In the genomic region with DNA sequence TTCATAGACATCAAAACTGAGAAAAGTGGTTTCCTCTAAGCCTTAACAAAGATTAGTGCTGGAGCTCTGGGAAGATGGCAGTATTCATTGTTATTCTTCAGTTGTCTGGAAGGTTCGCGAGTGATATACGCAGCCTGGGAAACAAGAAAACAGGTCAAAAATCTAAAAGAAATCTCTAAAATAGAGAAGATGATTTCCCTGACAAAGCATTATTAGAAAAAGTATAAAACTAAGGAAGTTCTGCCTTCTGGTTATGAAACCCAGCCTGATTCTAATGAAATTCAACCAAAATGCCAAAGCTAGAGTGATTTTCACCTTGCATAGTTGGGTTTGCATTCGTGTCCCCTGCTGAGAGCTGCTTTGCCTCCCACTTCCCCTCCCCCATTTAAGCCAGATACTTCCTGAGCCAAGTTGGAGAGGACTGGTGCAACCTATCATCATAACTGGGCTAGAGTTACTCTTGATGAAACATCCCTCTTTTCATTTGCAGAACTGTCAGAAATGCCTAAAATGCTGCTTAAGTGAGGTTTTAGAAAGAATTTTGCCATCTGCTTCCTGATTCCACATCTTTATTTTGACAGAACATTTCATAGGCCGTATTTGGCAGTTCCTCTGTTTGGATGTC, we compare ENCODE assay signal across 18 cellular contexts. TPM values are rescaled to one million over a fixed set of nuclear protein-coding genes. Genes with fewer than 3 reads are reported as not detected.
A peak's percentile ranks its signal among the peaks of the same experiment; 100 is the strongest.
DNase-seq lines count a peak whose midpoint lies in the region; ATAC-seq lines count a peak whose summit lies in the region.
"Had no signal": no experiment of that assay in that cellular context is flagged by ENCODE, and none has a peak within 500 bp of the region (broad histone marks: within the 10 kb centered on the region; RNA-seq: fewer than 3 reads in every experiment).

No MANE protein-coding gene starts in this region.

- no peaks in the 10 kb centered on the region for H3K36me3 ChIP-seq in HUES6 (ENCODE audit: control insufficient read depth, insufficient read depth, low read length)

- peak overlapping the region; percentile 41; the same call in 1 of the 2 replicates for H3K27ac ChIP-seq in HUES6 (ENCODE audit: low read depth, low read length)
- H3K27ac ChIP-seq: sigmoid colon had no signal

- H3K27me3 ChIP-seq in HUES6 (ENCODE audit: control insufficient read depth, insufficient read depth, low read length) = no peaks in the 10 kb centered on the region
- H3K27me3 ChIP-seq: sigmoid colon had no signal

- peaks cover 52% of the 10 kb centered on the region for H3K4me1 ChIP-seq in HUES6 (ENCODE audit: control insufficient read depth, insufficient read depth, low read length)

- intact Hi-C loops in sciatic nerve (cut with DNase I) = no loop called here

- H3K4me3 ChIP-seq in HUES6 (ENCODE audit: low read depth, low read length) = peak overlapping the region; percentile 10; the same call in 1 of the 2 replicates
- H3K4me3 ChIP-seq: GM12878, sigmoid colon had no signal

- H3K9me3 ChIP-seq in HUES6 (ENCODE audit: control insufficient read depth, insufficient read depth, low read depth, low read length) = no peaks in the 10 kb centered on the region
- H3K9me3 ChIP-seq: Caco-2, sigmoid colon had no signal

- DNase-seq in Ammon's horn (ENCODE audit: low spot score) = peak; percentile 9
- peak; percentile 31 for DNase-seq in cerebellar cortex (ENCODE audit: low spot score)
- DNase-seq in iris pigment epithelial cell (ENCODE audit: low read depth) = peak; percentile 38
- no peak for DNase-seq in NCI-H1417 treated with DMSO at 0.1 percent for 48 hours (lab: John Stamatoyannopoulos, UW)
- DNase-seq in sciatic nerve (ENCODE audit: low spot score) = no peak
- DNase-seq in germinal center (ENCODE audit: low spot score) = no peak
- DNase-seq: activated CD4-positive, alpha-beta T cell treated with anti-CD3 and anti-CD28 coated beads, Interleukin-2, amount 50 U/mL, for 1 hour; activated naive CD8-positive, alpha-beta T cell treated with anti-CD3 and anti-CD28 coated beads, Interleukin-2, amount 10 ng/mL, durations not matched to agents 7 days and 5 days; Caco-2; effector memory CD4-positive, alpha-beta T cell; GDM1; hippocampal formation; NCI-H1092; NCI-H526 treated with DMSO at 0.1 percent for 48 hours; sigmoid colon had no signal

- no peak overlapping the region for H3K9ac ChIP-seq in HUES6 (ENCODE audit: low read length)

- ATAC-seq in sciatic nerve (no peak), GM19035 (IDR thresholded peaks at IDR 0.05; ENCODE audit: unreplicated experiment) (no peak)
- ATAC-seq: GM12878 had no signal

RNA-seq across cellular contexts. Expression of gene NDFIP1, which starts 48.4 kb away (rescaled TPM):
- total RNA-seq in sciatic nerve = 86.5 TPM

Comparison
In these comparisons a context has a peak if more than half of its experiments do, and no peak if none do; other contexts are left out.
1. DNase-seq: peak in Ammon's horn (single experiment), cerebellar cortex (single experiment) and iris pigment epithelial cell (single experiment); none in NCI-H1417 treated with DMSO at 0.1 percent for 48 hours (single experiment), sciatic nerve (single experiment) and germinal center (single experiment).